20 cellular contexts compared by ENCODE assay signal in the genomic region with DNA sequence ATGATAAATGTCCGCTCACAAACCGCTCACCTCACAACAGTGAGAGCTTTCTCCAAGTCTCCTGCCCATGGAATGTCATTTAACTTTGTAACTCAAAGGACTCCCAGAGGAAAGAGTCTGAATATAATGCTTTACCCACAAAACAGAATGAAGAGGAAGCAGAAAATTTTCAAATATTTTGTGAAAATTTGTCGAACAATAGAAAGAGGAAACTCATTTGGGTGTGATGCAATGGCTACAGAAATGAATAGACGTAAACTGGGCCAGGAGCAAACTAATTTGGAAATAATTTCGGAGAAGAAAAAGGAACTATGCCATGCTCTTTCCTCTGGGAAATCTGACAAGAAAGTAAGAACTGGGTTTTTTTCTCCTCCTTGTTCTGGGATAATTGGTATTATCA.
"Had no signal": no experiment of that assay in that cellular context is flagged by ENCODE, and none has a peak within 500 bp of the region (broad histone marks: within the 10 kb centered on the region; RNA-seq: fewer than 3 reads in every experiment).

No MANE protein-coding gene starts in this region.

- H3K36me3 ChIP-seq: esophagus muscularis mucosa, prostate gland had no signal

- H3K27me3 ChIP-seq: dorsolateral prefrontal cortex, esophagus muscularis mucosa had no signal

- H3K4me1 ChIP-seq: prostate gland had no signal

- H3K4me3 ChIP-seq: dorsolateral prefrontal cortex, esophagus muscularis mucosa, lung, prostate gland had no signal

- DNase-seq: activated CD4-positive, alpha-beta memory T cell treated with anti-CD3 and anti-CD28 coated beads, Interleukin-2, amount 10 ng/mL, durations not matched to agents 7 days and 5 days; activated CD4-positive, alpha-beta T cell treated with anti-CD3 and anti-CD28 coated beads for 36 hours; activated gamma-delta T cell; activated naive CD8-positive, alpha-beta T cell treated with anti-CD3 and anti-CD28 coated beads for 36 hours; activated T-cell treated with anti-CD3 and anti-CD28 coated beads, Interleukin-2, amount 50 U/mL, for 48 hours; anterior cingulate cortex; cerebellar nuclear complex; dorsolateral prefrontal cortex; foreskin fibroblast; immature natural killer cell; naive thymus-derived CD4-positive, alpha-beta T cell; nucleus accumbens; stimulated activated CD4-positive, alpha-beta T cell treated with anti-CD3 and anti-CD28 coated beads, Interleukin-2, amount 100 ng/mL, for 24 hours; stimulated activated naive B cell treated with anti-CD40 and anti-IgM and Interleukin-4, amounts not matched to agents 10 μg/mL and 1 μg/mL and 100 μg/mL, for 72 hours; substantia nigra; trophoblast cell had no signal

- H3K9me3 ChIP-seq: esophagus muscularis mucosa, prostate gland had no signal

- H3K27ac ChIP-seq: dorsolateral prefrontal cortex, esophagus muscularis mucosa, prostate gland had no signal

- ATAC-seq: activated CD4-positive, alpha-beta T cell treated with anti-CD3 and anti-CD28 coated beads for 36 hours; naive thymus-derived CD4-positive, alpha-beta T cell; sciatic nerve; stimulated activated naive B cell treated with anti-CD40 and anti-IgM and Interleukin-4, amounts not matched to agents 10 μg/mL and 1 μg/mL and 100 μg/mL, for 72 hours had no signal
